In the genomic region with DNA sequence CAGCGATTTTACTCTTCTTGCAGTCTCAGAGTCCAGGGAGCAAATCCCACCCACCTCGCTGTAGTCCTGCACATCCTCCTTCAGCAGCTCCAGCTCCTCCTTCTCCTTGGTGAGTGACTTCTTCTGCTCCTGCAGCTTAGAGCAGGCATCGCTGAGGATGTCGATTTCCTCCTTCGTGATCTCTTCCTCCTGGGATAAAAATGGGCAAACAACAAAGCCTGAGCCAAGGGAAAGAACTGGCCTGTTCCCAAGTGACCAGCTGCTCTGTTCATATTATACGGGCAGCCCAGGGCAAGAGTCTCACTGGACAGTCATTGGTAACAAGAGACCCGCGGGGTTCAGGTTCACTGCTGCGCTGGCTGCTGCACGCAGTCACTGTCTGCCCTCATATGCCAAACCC, we compare ENCODE assay signal across 18 cellular contexts.
"Had no signal": no experiment of that assay in that cellular context is flagged by ENCODE, and none has a peak within 500 bp of the region (broad histone marks: within the 10 kb centered on the region; RNA-seq: fewer than 3 reads in every experiment).

No MANE protein-coding gene starts in this region.

- H3K27ac Mint-ChIP-seq: activated B cell treated with CpG ODN at 0.5 μM for 24 hours; activated CD4-positive, alpha-beta T cell treated with anti-CD3 and anti-CD28 coated beads, Interleukin-2, amount 10 ng/mL, durations not matched to agents 24 days and 14 days; activated CD8-positive, alpha-beta T cell treated with anti-CD3 and anti-CD28 coated beads, Interleukin-2, amount 10 ng/mL, durations not matched to agents 7 days and 5 days; activated naive CD8-positive, alpha-beta T cell; nephron; stimulated activated naive CD8-positive, alpha-beta T cell treated with anti-CD3 and anti-CD28 coated beads, Interleukin-15, amount 100 ng/mL, for 72 hours had no signal

- DNase-seq: activated B cell treated with CpG ODN at 0.5 μM for 24 hours; activated CD4-positive, alpha-beta T cell treated with anti-CD3 and anti-CD28 coated beads, Interleukin-2, amount 10 ng/mL, durations not matched to agents 24 days and 14 days; activated CD8-positive, alpha-beta memory T cell treated with anti-CD3 and anti-CD28 coated beads, Interleukin-2, amount 50 U/mL, for 4 hours; activated CD8-positive, alpha-beta T cell treated with anti-CD3 and anti-CD28 coated beads, Interleukin-2, amount 10 ng/mL, durations not matched to agents 7 days and 5 days; activated effector memory CD4-positive, alpha-beta T cell treated with anti-CD3 and anti-CD28 coated beads, Interleukin-2, amount 50 U/mL, for 16 hours; activated T-cell treated with anti-CD3 and anti-CD28 coated beads, Interleukin-2, amount 50 U/mL, for 48 hours; amygdala; hippocampal formation; left ventricle myocardium superior; mesenchymal stem cell; stimulated activated CD4-positive, alpha-beta T cell treated with anti-CD3 and anti-CD28 coated beads, Interleukin-1b, Interleukin-23, amount 100 ng/mL, for 48 hours; stimulated activated naive CD8-positive, alpha-beta T cell treated with anti-CD3 and anti-CD28 coated beads, Interleukin-15, amount 100 ng/mL, for 72 hours had no signal

- H3K4me3 Mint-ChIP-seq: activated B cell treated with CpG ODN at 0.5 μM for 24 hours; activated CD4-positive, alpha-beta T cell treated with anti-CD3 and anti-CD28 coated beads, Interleukin-2, amount 10 ng/mL, durations not matched to agents 24 days and 14 days; activated CD8-positive, alpha-beta T cell treated with anti-CD3 and anti-CD28 coated beads, Interleukin-2, amount 10 ng/mL, durations not matched to agents 7 days and 5 days; activated naive CD8-positive, alpha-beta T cell; brain; central memory CD8-positive, alpha-beta T cell; nephron; stimulated activated naive CD8-positive, alpha-beta T cell treated with anti-CD3 and anti-CD28 coated beads, Interleukin-15, amount 100 ng/mL, for 72 hours had no signal

- H3K27me3 Mint-ChIP-seq: activated B cell treated with CpG ODN at 0.5 μM for 24 hours; activated CD4-positive, alpha-beta T cell treated with anti-CD3 and anti-CD28 coated beads, Interleukin-2, amount 10 ng/mL, durations not matched to agents 24 days and 14 days; activated naive CD8-positive, alpha-beta T cell; brain; central memory CD8-positive, alpha-beta T cell; stimulated activated naive CD8-positive, alpha-beta T cell treated with anti-CD3 and anti-CD28 coated beads, Interleukin-15, amount 100 ng/mL, for 72 hours had no signal

- H3K4me1 Mint-ChIP-seq: activated B cell treated with CpG ODN at 0.5 μM for 24 hours; activated CD4-positive, alpha-beta T cell treated with anti-CD3 and anti-CD28 coated beads, Interleukin-2, amount 10 ng/mL, durations not matched to agents 24 days and 14 days; brain; nephron; stimulated activated naive CD8-positive, alpha-beta T cell treated with anti-CD3 and anti-CD28 coated beads, Interleukin-15, amount 100 ng/mL, for 72 hours had no signal

- ATAC-seq: activated CD8-positive, alpha-beta T cell treated with anti-CD3 and anti-CD28 coated beads, Interleukin-2, amount 10 ng/mL, durations not matched to agents 7 days and 5 days; left ventricle myocardium superior; sciatic nerve; stimulated activated naive CD8-positive, alpha-beta T cell treated with anti-CD3 and anti-CD28 coated beads, Interleukin-15, amount 100 ng/mL, for 72 hours had no signal

- H3K4me3 ChIP-seq: thoracic aorta had no signal

- H3K9me3 ChIP-seq: thoracic aorta had no signal

- H3K27ac ChIP-seq: thoracic aorta had no signal

- H3K9me3 Mint-ChIP-seq: activated B cell treated with CpG ODN at 0.5 μM for 24 hours; activated CD4-positive, alpha-beta T cell treated with anti-CD3 and anti-CD28 coated beads, Interleukin-2, amount 10 ng/mL, durations not matched to agents 24 days and 14 days; brain; central memory CD8-positive, alpha-beta T cell; nephron; stimulated activated naive CD8-positive, alpha-beta T cell treated with anti-CD3 and anti-CD28 coated beads, Interleukin-15, amount 100 ng/mL, for 72 hours had no signal
